Comparison of ENCODE assay signal across 1 cellular context in the genomic region with DNA sequence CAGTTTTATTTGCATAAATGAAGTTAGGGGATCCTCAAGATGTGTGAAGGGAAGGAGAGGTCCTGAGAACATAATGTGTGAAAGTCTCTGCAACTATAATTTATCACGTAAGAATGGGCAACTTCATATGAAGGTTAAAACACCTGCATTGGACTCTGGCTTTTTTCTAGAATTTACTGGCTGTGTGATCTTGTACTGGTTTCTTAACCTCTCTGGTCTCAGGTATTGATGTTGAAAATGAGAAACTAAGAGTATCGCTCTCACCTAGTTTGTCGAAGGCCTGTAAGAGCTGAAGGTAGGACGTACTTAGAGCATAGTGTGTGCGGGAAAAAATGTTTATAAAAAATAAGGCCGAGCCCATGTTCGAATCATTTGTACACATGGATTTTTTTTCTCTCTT.
TF ChIP-seq lines count a peak whose summit lies in the region.

No MANE protein-coding gene starts in this region.

TF ChIP-seq in K562, 482 proteins besides CTCF, POLR2A, EP300 and RAD21 (continued from another document):
- TF ChIP-seq, protein P1, sequence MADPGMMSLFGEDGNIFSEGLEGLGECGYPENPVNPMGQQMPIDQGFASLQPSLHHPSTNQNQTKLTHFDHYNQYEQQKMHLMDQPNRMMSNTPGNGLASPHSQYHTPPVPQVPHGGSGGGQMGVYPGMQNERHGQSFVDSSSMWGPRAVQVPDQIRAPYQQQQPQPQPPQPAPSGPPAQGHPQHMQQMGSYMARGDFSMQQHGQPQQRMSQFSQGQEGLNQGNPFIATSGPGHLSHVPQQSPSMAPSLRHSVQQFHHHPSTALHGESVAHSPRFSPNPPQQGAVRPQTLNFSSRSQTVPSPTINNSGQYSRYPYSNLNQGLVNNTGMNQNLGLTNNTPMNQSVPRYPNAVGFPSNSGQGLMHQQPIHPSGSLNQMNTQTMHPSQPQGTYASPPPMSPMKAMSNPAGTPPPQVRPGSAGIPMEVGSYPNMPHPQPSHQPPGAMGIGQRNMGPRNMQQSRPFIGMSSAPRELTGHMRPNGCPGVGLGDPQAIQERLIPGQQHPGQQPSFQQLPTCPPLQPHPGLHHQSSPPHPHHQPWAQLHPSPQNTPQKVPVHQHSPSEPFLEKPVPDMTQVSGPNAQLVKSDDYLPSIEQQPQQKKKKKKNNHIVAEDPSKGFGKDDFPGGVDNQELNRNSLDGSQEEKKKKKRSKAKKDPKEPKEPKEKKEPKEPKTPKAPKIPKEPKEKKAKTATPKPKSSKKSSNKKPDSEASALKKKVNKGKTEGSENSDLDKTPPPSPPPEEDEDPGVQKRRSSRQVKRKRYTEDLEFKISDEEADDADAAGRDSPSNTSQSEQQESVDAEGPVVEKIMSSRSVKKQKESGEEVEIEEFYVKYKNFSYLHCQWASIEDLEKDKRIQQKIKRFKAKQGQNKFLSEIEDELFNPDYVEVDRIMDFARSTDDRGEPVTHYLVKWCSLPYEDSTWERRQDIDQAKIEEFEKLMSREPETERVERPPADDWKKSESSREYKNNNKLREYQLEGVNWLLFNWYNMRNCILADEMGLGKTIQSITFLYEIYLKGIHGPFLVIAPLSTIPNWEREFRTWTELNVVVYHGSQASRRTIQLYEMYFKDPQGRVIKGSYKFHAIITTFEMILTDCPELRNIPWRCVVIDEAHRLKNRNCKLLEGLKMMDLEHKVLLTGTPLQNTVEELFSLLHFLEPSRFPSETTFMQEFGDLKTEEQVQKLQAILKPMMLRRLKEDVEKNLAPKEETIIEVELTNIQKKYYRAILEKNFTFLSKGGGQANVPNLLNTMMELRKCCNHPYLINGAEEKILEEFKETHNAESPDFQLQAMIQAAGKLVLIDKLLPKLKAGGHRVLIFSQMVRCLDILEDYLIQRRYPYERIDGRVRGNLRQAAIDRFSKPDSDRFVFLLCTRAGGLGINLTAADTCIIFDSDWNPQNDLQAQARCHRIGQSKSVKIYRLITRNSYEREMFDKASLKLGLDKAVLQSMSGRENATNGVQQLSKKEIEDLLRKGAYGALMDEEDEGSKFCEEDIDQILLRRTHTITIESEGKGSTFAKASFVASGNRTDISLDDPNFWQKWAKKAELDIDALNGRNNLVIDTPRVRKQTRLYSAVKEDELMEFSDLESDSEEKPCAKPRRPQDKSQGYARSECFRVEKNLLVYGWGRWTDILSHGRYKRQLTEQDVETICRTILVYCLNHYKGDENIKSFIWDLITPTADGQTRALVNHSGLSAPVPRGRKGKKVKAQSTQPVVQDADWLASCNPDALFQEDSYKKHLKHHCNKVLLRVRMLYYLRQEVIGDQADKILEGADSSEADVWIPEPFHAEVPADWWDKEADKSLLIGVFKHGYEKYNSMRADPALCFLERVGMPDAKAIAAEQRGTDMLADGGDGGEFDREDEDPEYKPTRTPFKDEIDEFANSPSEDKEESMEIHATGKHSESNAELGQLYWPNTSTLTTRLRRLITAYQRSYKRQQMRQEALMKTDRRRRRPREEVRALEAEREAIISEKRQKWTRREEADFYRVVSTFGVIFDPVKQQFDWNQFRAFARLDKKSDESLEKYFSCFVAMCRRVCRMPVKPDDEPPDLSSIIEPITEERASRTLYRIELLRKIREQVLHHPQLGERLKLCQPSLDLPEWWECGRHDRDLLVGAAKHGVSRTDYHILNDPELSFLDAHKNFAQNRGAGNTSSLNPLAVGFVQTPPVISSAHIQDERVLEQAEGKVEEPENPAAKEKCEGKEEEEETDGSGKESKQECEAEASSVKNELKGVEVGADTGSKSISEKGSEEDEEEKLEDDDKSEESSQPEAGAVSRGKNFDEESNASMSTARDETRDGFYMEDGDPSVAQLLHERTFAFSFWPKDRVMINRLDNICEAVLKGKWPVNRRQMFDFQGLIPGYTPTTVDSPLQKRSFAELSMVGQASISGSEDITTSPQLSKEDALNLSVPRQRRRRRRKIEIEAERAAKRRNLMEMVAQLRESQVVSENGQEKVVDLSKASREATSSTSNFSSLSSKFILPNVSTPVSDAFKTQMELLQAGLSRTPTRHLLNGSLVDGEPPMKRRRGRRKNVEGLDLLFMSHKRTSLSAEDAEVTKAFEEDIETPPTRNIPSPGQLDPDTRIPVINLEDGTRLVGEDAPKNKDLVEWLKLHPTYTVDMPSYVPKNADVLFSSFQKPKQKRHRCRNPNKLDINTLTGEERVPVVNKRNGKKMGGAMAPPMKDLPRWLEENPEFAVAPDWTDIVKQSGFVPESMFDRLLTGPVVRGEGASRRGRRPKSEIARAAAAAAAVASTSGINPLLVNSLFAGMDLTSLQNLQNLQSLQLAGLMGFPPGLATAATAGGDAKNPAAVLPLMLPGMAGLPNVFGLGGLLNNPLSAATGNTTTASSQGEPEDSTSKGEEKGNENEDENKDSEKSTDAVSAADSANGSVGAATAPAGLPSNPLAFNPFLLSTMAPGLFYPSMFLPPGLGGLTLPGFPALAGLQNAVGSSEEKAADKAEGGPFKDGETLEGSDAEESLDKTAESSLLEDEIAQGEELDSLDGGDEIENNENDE (IDR thresholded peaks at IDR 0.05; ENCODE audit: low read depth, low read length), result no peak
- TF ChIP-seq ZFP36 (IDR thresholded peaks at IDR 0.05; ENCODE audit: low read depth, low read length, partially characterized antibody) (peak; percentile 82), RBM25 (IDR thresholded peaks at IDR 0.05; ENCODE audit: low read depth, low read length, severe bottlenecking) (peak; percentile 98), NELFE (IDR thresholded peaks at IDR 0.05; ENCODE audit: insufficient read depth, insufficient read length) (no peak)
